In genomic region chr9:119961774-119962408, GRCh38 we compare ENCODE assay signal across 8 cellular contexts.
DNase-seq lines count a peak whose midpoint lies in the region; TF ChIP-seq lines count a peak whose summit lies in the region.

No MANE protein-coding gene starts in this region.

- no peaks in the 10 kb centered on the region for H3K9me3 Mint-ChIP-seq in activated CD4-positive, alpha-beta T cell treated with anti-CD3 and anti-CD28 coated beads, Interleukin-2, amount 10 ng/mL, durations not matched to agents 7 days and 5 days

- no peaks in the 10 kb centered on the region for H3K4me1 Mint-ChIP-seq in activated CD4-positive, alpha-beta T cell treated with anti-CD3 and anti-CD28 coated beads, Interleukin-2, amount 10 ng/mL, durations not matched to agents 7 days and 5 days

- no peaks in the 10 kb centered on the region for H3K36me3 ChIP-seq in uterus

- peak; percentile 9 for DNase-seq in activated CD4-positive, alpha-beta T cell treated with anti-CD3 and anti-CD28 coated beads, Interleukin-2, amount 10 ng/mL, durations not matched to agents 7 days and 5 days
- no peak for DNase-seq in activated CD4-positive, alpha-beta T cell treated with anti-CD3 and anti-CD28 coated beads for 1 hour
- DNase-seq in RKO (ENCODE audit: low spot score) (peak; percentile 31), fibroblast of the conjunctiva (ENCODE audit: low read depth) (peak; percentile 16), retina (peak; percentile 44), uterus (no peak), inferior parietal cortex (ENCODE audit: extremely low spot score) (no peak)
- DNase-seq in activated effector memory CD4-positive, alpha-beta T cell treated with anti-CD3 and anti-CD28 coated beads, Interleukin-2, amount 50 U/mL, for 16 hours, result no peak

- TF ChIP-seq POLR2A in uterus (IDR thresholded peaks at IDR 0.05), result no peak

- H3K27ac Mint-ChIP-seq in activated CD4-positive, alpha-beta T cell treated with anti-CD3 and anti-CD28 coated beads, Interleukin-2, amount 10 ng/mL, durations not matched to agents 7 days and 5 days, result no peak overlapping the region

- no peaks in the 10 kb centered on the region for H3K36me3 Mint-ChIP-seq in activated CD4-positive, alpha-beta T cell treated with anti-CD3 and anti-CD28 coated beads, Interleukin-2, amount 10 ng/mL, durations not matched to agents 7 days and 5 days (ENCODE audit: low read depth)

- CTCF ChIA-PET in activated CD4-positive, alpha-beta T cell treated with anti-CD3 and anti-CD28 coated beads, Interleukin-2, amount 10 ng/mL, durations not matched to agents 7 days and 5 days (lab: Charles Lee), result no interaction called here

- H3K4me3 ChIP-seq in uterus, result no peak overlapping the region

- POLR2A ChIA-PET in activated CD4-positive, alpha-beta T cell treated with anti-CD3 and anti-CD28 coated beads, Interleukin-2, amount 10 ng/mL, durations not matched to agents 7 days and 5 days (lab: Charles Lee), result no interaction called here

- H3K27me3 ChIP-seq in uterus, result no peaks in the 10 kb centered on the region

- TF ChIP-seq CTCF in uterus (IDR thresholded peaks at IDR 0.05), result no peak

- H3K27ac ChIP-seq in uterus, result no peak overlapping the region

- no peaks in the 10 kb centered on the region for H3K4me1 ChIP-seq in uterus

- H3K27me3 Mint-ChIP-seq in activated CD4-positive, alpha-beta T cell treated with anti-CD3 and anti-CD28 coated beads, Interleukin-2, amount 10 ng/mL, durations not matched to agents 7 days and 5 days, result peaks cover 2% of the 10 kb centered on the region

- H3K4me3 Mint-ChIP-seq in activated CD4-positive, alpha-beta T cell treated with anti-CD3 and anti-CD28 coated beads, Interleukin-2, amount 10 ng/mL, durations not matched to agents 7 days and 5 days, result no peak overlapping the region

- H3K9me3 ChIP-seq in uterus, result no peaks in the 10 kb centered on the region

- intact Hi-C loops in uterus (cut with DNase I; ENCODE audit: low total_unique reads), result no loop called here

Comparison
In these comparisons a context has a peak if more than half of its experiments do, and no peak if none do; other contexts are left out.
1. DNase-seq: peak in activated CD4-positive, alpha-beta T cell treated with anti-CD3 and anti-CD28 coated beads, Interleukin-2, amount 10 ng/mL, durations not matched to agents 7 days and 5 days (single experiment), RKO (single experiment), fibroblast of the conjunctiva (single experiment) and retina (single experiment); none in activated CD4-positive, alpha-beta T cell treated with anti-CD3 and anti-CD28 coated beads for 1 hour (single experiment), uterus (0 of 2), activated effector memory CD4-positive, alpha-beta T cell treated with anti-CD3 and anti-CD28 coated beads, Interleukin-2, amount 50 U/mL, for 16 hours (single experiment) and inferior parietal cortex (single experiment).